1 cellular context compared by ENCODE assay signal in genomic region chr2:119544075-119545031, GRCh38.
TF ChIP-seq lines count a peak whose summit lies in the region.

CFAP221 (plus strand) TSS chr2:119544449; CDS start chr2:119546132, 1,683 bp downstream.

TF ChIP-seq in K562, 482 proteins besides CTCF, POLR2A, EP300 and RAD21 (continued from another document and continues in another):
- TF ChIP-seq ZBTB40 (IDR thresholded peaks at IDR 0.05) (no peak), ZBTB40 (CRISPR knock-in tag; IDR thresholded peaks at IDR 0.05) (no peak), ZSCAN32 (CRISPR knock-in tag; IDR thresholded peaks at IDR 0.05) (no peak), SP1 (CRISPR knock-in tag; IDR thresholded peaks at IDR 0.05) (peak; percentile 82), PML (IDR thresholded peaks at IDR 0.05; ENCODE audit: low read length) (no peak), TFAP4 (CRISPR knock-in tag; IDR thresholded peaks at IDR 0.05; ENCODE audit: borderline replicate concordance) (peak; percentile 51; the same call in 1 of the 2 replicates), ATF7 (IDR thresholded peaks at IDR 0.05) (peak; percentile 100), CREM (IDR thresholded peaks at IDR 0.05; ENCODE audit: low read depth) (0 out of 2 replicates have a peak, but pooled peaks have one; percentile 8), BDP1 (IDR thresholded peaks at IDR 0.05; ENCODE audit: insufficient read depth, insufficient read length) (no peak), CREB1 (IDR thresholded peaks at IDR 0.05) (no peak), CREB1 (CRISPR knock-in tag; IDR thresholded peaks at IDR 0.05) (peak; percentile 35; the same call in 1 of the 2 replicates), CCNT2 (IDR thresholded peaks at IDR 0.05; ENCODE audit: borderline replicate concordance, extremely low read depth, insufficient read length, low read depth, low read length) (peak; percentile 55), NEUROD1 (IDR thresholded peaks at IDR 0.05; ENCODE audit: borderline replicate concordance, low read depth, low read length, partially characterized antibody) (peak; percentile 76), MNT (conservative IDR thresholded peaks at IDR 0.05) (peak; percentile 63 to 83; a peak in 3 of 4 replicates), PKNOX1 (IDR thresholded peaks at IDR 0.05) (peak; percentile 97), CXXC5 (CRISPR knock-in tag; IDR thresholded peaks at IDR 0.05) (peak; percentile 90), JUND (IDR thresholded peaks at IDR 0.05; ENCODE audit: borderline replicate concordance, low read depth, low read length) (peak; percentile 95), JUND (tag; IDR thresholded peaks at IDR 0.05; ENCODE audit: borderline replicate concordance, low read depth, low read length) (no peak), MEIS2 (IDR thresholded peaks at IDR 0.05; ENCODE audit: partially characterized antibody) (peak; percentile 90), ZBTB17 (CRISPR knock-in tag; IDR thresholded peaks at IDR 0.05) (0 out of 2 replicates have a peak, but pooled peaks have one; percentile 35), ID3 (CRISPR knock-in tag; IDR thresholded peaks at IDR 0.05) (no peak), ID3 (tag; IDR thresholded peaks at IDR 0.05) (0 out of 2 replicates have a peak, but pooled peaks have one; percentile 47), RB1 (IDR thresholded peaks at IDR 0.05; ENCODE audit: low read depth) (peak; percentile 96), PHF8 (IDR thresholded peaks at IDR 0.05; ENCODE audit: borderline replicate concordance, low read length) (peak; percentile 44; the same call in 1 of the 2 replicates), SREBF1 (IDR thresholded peaks at IDR 0.05; ENCODE audit: borderline replicate concordance, low read depth, low read length) (peak; percentile 63; the same call in 1 of the 2 replicates), ZNF512 (tag; IDR thresholded peaks at IDR 0.05) (no peak), LCOR (CRISPR knock-in tag; IDR thresholded peaks at IDR 0.05) (0 out of 2 replicates have a peak, but pooled peaks have one; percentile 24), RBBP5 (IDR thresholded peaks at IDR 0.05; ENCODE audit: borderline replicate concordance, insufficient read depth, low read length, poor library complexity, severe bottlenecking) (peak; percentile 40), RNF2 (IDR thresholded peaks at IDR 0.05) (0 out of 2 replicates have a peak, but pooled peaks have one; percentile 42), MAFF (IDR thresholded peaks at IDR 0.05; ENCODE audit: low read length) (peak; percentile 46; the same call in 1 of the 2 replicates), ZBTB33 (CRISPR knock-in tag; IDR thresholded peaks at IDR 0.05) (no peak), HLTF (IDR thresholded peaks at IDR 0.05) (0 out of 2 replicates have a peak, but pooled peaks have one; percentile 22), SAP30 (IDR thresholded peaks at IDR 0.05; ENCODE audit: borderline replicate concordance, insufficient read depth, low read depth, low read length, poor library complexity, severe bottlenecking) (peak; percentile 73), SIX5 (IDR thresholded peaks at IDR 0.05; ENCODE audit: borderline replicate concordance in 1 of 2, insufficient read depth in 1 of 2, low read depth in 1 of 2, low read length in 2 of 2) (peak in 1 of 2 experiments; percentile 50; a peak in 1 of 4 replicates), BHLHE40 (IDR thresholded peaks at IDR 0.05; ENCODE audit: low read length) (peak; percentile 90), ARID3B (CRISPR knock-in tag; IDR thresholded peaks at IDR 0.05; ENCODE audit: borderline replicate concordance) (no peak), ZBTB7A (IDR thresholded peaks at IDR 0.05; ENCODE audit: borderline replicate concordance, control insufficient read depth, low read depth, low read length) (peak; percentile 47; the same call in 1 of the 2 replicates), PYGO2 (tag; IDR thresholded peaks at IDR 0.05) (no peak), TRIM24 (IDR thresholded peaks at IDR 0.05) (peak in 1 of 2 experiments; percentile 46; a peak in 1 of 4 replicates)
